1 cellular context compared by ENCODE assay signal in the genomic region with DNA sequence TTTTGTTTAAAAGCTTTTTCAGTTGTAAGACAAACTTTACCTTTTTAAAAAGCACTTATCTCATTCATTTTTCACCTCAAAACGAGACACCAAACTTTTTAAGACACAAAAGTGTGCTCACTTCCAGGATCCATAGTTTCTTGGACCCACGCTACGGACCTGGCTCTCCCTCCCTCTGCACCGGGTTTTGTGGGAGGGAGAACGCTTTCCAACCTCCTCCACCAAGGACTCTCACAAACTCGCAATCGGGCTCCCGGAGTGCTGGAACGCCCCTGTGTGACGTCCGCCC.
TF ChIP-seq lines count a peak whose summit lies in the region.

No MANE protein-coding gene starts in this region.

TF ChIP-seq in IMR-90, 13 proteins besides CTCF, POLR2A, EP300 and RAD21:
- TF ChIP-seq, protein P1, sequence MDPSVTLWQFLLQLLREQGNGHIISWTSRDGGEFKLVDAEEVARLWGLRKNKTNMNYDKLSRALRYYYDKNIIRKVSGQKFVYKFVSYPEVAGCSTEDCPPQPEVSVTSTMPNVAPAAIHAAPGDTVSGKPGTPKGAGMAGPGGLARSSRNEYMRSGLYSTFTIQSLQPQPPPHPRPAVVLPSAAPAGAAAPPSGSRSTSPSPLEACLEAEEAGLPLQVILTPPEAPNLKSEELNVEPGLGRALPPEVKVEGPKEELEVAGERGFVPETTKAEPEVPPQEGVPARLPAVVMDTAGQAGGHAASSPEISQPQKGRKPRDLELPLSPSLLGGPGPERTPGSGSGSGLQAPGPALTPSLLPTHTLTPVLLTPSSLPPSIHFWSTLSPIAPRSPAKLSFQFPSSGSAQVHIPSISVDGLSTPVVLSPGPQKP (IDR thresholded peaks at IDR 0.05; ENCODE audit: borderline replicate concordance, low read depth, low read length) = no peak
- TF ChIP-seq CEBPB (IDR thresholded peaks at IDR 0.05; ENCODE audit: low read depth, low read length) = no peak
- TF ChIP-seq MAFK (IDR thresholded peaks at IDR 0.05; ENCODE audit: low read depth, low read length) = no peak
- TF ChIP-seq NFE2L2 (IDR thresholded peaks at IDR 0.05; ENCODE audit: low read depth, low read length) = no peak
- no peak for TF ChIP-seq BHLHE40 (IDR thresholded peaks at IDR 0.05; ENCODE audit: low read depth, low read length)
- no peak for TF ChIP-seq MAZ (IDR thresholded peaks at IDR 0.05; ENCODE audit: borderline replicate concordance, low read depth, low read length)
- TF ChIP-seq USF2 (IDR thresholded peaks at IDR 0.05; ENCODE audit: low read depth, low read length) = no peak
- TF ChIP-seq SMC3 (IDR thresholded peaks at IDR 0.05; ENCODE audit: low read depth, low read length) = no peak
- no peak for TF ChIP-seq FOS (IDR thresholded peaks at IDR 0.05; ENCODE audit: low read depth, low read length)
- TF ChIP-seq MXI1 (IDR thresholded peaks at IDR 0.05; ENCODE audit: borderline replicate concordance, low read depth, low read length) = no peak
- TF ChIP-seq RFX5 (IDR thresholded peaks at IDR 0.05; ENCODE audit: low read depth, low read length) = no peak
- no peak for TF ChIP-seq CHD1 (IDR thresholded peaks at IDR 0.05; ENCODE audit: low read depth, low read length)
- no peak for TF ChIP-seq RCOR1 (IDR thresholded peaks at IDR 0.05; ENCODE audit: insufficient replicate concordance, low read length)
